ENCODE assay signal across 9 cellular contexts in the genomic region with DNA sequence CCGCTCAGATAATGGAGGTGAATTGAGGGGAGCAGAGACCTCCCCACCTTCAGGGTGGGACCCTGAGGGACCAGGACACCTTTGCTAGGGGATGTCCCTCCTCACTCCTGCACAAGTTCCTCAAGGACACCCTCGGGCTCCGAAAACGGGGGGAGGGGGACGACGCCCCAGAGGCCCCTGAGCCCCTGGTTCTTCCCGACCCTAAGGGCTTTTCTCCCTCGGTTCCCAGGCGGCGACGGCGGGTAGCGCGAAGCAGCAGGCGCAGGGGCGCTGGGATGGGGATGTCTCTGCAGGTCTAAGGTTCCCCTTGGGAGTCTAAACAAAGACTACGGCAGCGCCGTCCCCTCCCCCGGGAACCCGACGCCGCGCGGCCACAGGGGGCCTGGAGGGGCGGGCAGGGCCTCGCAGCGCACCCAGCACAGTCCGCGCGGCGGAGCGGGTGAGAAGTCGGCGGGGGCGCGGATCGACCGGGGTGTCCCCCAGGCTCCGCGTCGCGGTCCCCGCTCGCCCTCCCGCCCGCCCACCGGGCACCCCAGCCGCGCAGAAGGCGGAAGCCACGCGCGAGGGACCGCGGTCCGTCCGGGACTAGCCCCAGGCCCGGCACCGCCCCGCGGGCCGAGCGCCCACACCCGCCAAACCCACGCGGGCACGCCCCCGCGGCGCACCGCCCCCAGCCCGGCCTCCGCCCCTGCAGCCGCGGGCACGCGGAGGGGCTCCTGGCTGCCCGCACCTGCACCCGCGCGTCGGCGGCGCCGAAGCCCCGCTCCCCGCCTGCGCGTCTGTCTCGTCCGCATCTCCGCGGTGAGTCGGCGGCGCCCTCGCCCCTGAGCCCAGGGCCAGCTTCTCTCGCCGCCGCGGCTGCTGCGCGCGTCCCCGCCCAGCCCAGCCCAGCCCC. TPM values are rescaled to one million over a fixed set of nuclear protein-coding genes. Genes with fewer than 3 reads are reported as not detected.
A peak's percentile ranks its signal among the peaks of the same experiment; 100 is the strongest.
DNase-seq lines count a peak whose midpoint lies in the region; ATAC-seq and TF ChIP-seq lines count a peak whose summit lies in the region.
"Had no signal": no experiment of that assay in that cellular context is flagged by ENCODE, and none has a peak within 500 bp of the region (broad histone marks: within the 10 kb centered on the region; RNA-seq: fewer than 3 reads in every experiment).

No MANE protein-coding gene starts in this region.

- no peak overlapping the region for H3K4ac ChIP-seq in neuronal stem cell (ENCODE audit: low read length)

- no peak overlapping the region for H2BK5ac ChIP-seq in neuronal stem cell (ENCODE audit: low read length)

- H3K36me3 ChIP-seq in ES-I3 (ENCODE audit: insufficient read depth, low read length): no peaks in the 10 kb centered on the region
- no peaks in the 10 kb centered on the region for H3K36me3 ChIP-seq in neuronal stem cell (replicated peaks in 1 of 2; ENCODE audit: control insufficient read depth in 2 of 2, insufficient read depth in 2 of 2, low read length in 2 of 2)

- peak overlapping the region; percentile 95 for H3K18ac ChIP-seq in neuronal stem cell (ENCODE audit: low read length)

- peak overlapping the region; percentile 82 for H2BK120ac ChIP-seq in neuronal stem cell (ENCODE audit: low read depth, low read length)

- TF ChIP-seq CTCF in endothelial cell (IDR thresholded peaks at IDR 0.05; ENCODE audit: unreplicated experiment): no peak

- no peaks in the 10 kb centered on the region for H3K36me3 Mint-ChIP-seq in endothelial cell (ENCODE audit: low read depth, unreplicated experiment)

- H3K14ac ChIP-seq in neuronal stem cell (ENCODE audit: low read length): peak overlapping the region; percentile 49

- H3K9me3 ChIP-seq in ES-I3 (ENCODE audit: control insufficient read depth, insufficient read depth, low read length) (no peaks in the 10 kb centered on the region), neuronal stem cell (replicated peaks in 1 of 2; ENCODE audit: control insufficient read depth in 2 of 2, insufficient read depth in 1 of 2, low read depth in 1 of 2, low read length in 2 of 2) (no peaks in the 10 kb centered on the region)

- H3K9me3 Mint-ChIP-seq in endothelial cell (ENCODE audit: unreplicated experiment): no peaks in the 10 kb centered on the region

- no peak overlapping the region for H3K4me3 Mint-ChIP-seq in endothelial cell (ENCODE audit: unreplicated experiment)

- H3K4me3 ChIP-seq in neuronal stem cell (ENCODE audit: low read length in 2 of 2): peak overlapping the region; percentile 38 to 85

- peak overlapping the region; percentile 85 for H2AK5ac ChIP-seq in neuronal stem cell (ENCODE audit: low read depth, low read length)

- H3K9ac ChIP-seq in ES-I3 (ENCODE audit: low read depth, low read length) (peak overlapping the region; percentile 67; the same call in 1 of the 2 replicates), neuronal stem cell (ENCODE audit: low read depth, low read length, poor library complexity) (peak overlapping the region; percentile 82)

- peak; percentile 6 for DNase-seq in NCI-H2107 treated with DMSO at 0.1 percent for 48 hours (lab: John Stamatoyannopoulos, UW; ENCODE audit: unreplicated experiment)
- peak; percentile 32 for DNase-seq in endothelial cell (ENCODE audit: low spot score)
- peak; percentile 23 for DNase-seq in neuronal stem cell (ENCODE audit: low spot score)
- no peak for DNase-seq in stimulated activated naive CD4-positive, alpha-beta T cell treated with Interleukin-2 at 50 U/mL for 16 hours (lab: John Stamatoyannopoulos, UW)
- no peak for DNase-seq in NCI-H1048 (lab: John Stamatoyannopoulos, UW)

- no peak overlapping the region for H2BK12ac ChIP-seq in neuronal stem cell (ENCODE audit: low read length)

- peak overlapping the region; percentile 87 for H2AFZ ChIP-seq in neuronal stem cell (ENCODE audit: low read length)

- H3K4me1 Mint-ChIP-seq in endothelial cell (ENCODE audit: unreplicated experiment): peaks cover 4% of the 10 kb centered on the region

- no peak overlapping the region for H4K91ac ChIP-seq in neuronal stem cell (ENCODE audit: low read depth, low read length, poor library complexity)

- ATAC-seq in GM19035 (IDR thresholded peaks at IDR 0.05; ENCODE audit: unreplicated experiment) (no peak), HG03521 (IDR thresholded peaks at IDR 0.05; ENCODE audit: unreplicated experiment) (no peak)
- ATAC-seq: HCT116 had no signal

- H3K4me2 ChIP-seq in neuronal stem cell (ENCODE audit: insufficient read depth, low read length, poor library complexity, severe bottlenecking): peak overlapping the region; percentile 96

- peaks cover 2% of the 10 kb centered on the region for H3K79me1 ChIP-seq in neuronal stem cell (ENCODE audit: low read depth, low read length)

- H3K27me3 Mint-ChIP-seq in endothelial cell (ENCODE audit: unreplicated experiment): peaks cover 12% of the 10 kb centered on the region

- H3K27me3 ChIP-seq in neuronal stem cell (ENCODE audit: control insufficient read depth in 3 of 3, insufficient read depth in 3 of 3, low read depth in 1 of 3, low read length in 3 of 3): peaks cover 19 to 98% (median 43%) of the 10 kb centered on the region in 3 experiments

- H4K8ac ChIP-seq in neuronal stem cell (ENCODE audit: low read depth, low read length): no peak overlapping the region

- H2BK15ac ChIP-seq in neuronal stem cell (ENCODE audit: low read length): peak overlapping the region; percentile 77

- H3K23ac ChIP-seq in neuronal stem cell (ENCODE audit: low read depth, low read length, poor library complexity): peak overlapping the region; percentile 18

- no CpG with 5 or more reads among the region's 106 CpGs for WGBS in neuronal stem cell (ENCODE audit: extremely low coverage in 2 of 2, insufficient read length in 2 of 2, insufficient replicate concordance in 1 of 2), 2 donors

- H3K27ac ChIP-seq in neuronal stem cell (replicated peaks; ENCODE audit: low read length): no peak overlapping the region

- H3K4me1 ChIP-seq in ES-I3 (ENCODE audit: insufficient read depth, low read length) (peaks cover 12% of the 10 kb centered on the region), neuronal stem cell (ENCODE audit: control insufficient read depth in 2 of 2, insufficient read depth in 1 of 2, low read depth in 1 of 2, low read length in 2 of 2) (peaks cover 0 to 8% of the 10 kb centered on the region in 2 donors)

- no peak overlapping the region for H3K27ac Mint-ChIP-seq in endothelial cell (ENCODE audit: unreplicated experiment)

RNA-seq across cellular contexts. Expression of gene NDRG4, which starts 36.7 kb away (rescaled TPM):
- total RNA-seq in endothelial cell (ENCODE audit: unreplicated experiment): 5.9 TPM
- 23.0 TPM for polyA plus RNA-seq in neuronal stem cell (2013, experiment 1 of 2)
- 24.0 TPM for polyA plus RNA-seq in neuronal stem cell (2013, experiment 2 of 2)

RNA-seq across cellular contexts. Expression of gene SETD6, which starts 52.1 kb away (rescaled TPM):
- total RNA-seq in endothelial cell (ENCODE audit: unreplicated experiment): 7.9 TPM
- polyA plus RNA-seq in neuronal stem cell (2013, experiment 1 of 2): 14.6 TPM
- 12.8 TPM for polyA plus RNA-seq in neuronal stem cell (2013, experiment 2 of 2)

Comparison
In these comparisons a context has a peak if more than half of its experiments do, and no peak if none do; other contexts are left out.
1. DNase-seq: peak in NCI-H2107 treated with DMSO at 0.1 percent for 48 hours (single experiment), endothelial cell (single experiment) and neuronal stem cell (single experiment); none in stimulated activated naive CD4-positive, alpha-beta T cell treated with Interleukin-2 at 50 U/mL for 16 hours (single experiment) and NCI-H1048 (single experiment).